Comparison of ENCODE assay signal across 29 cellular contexts in genomic region chr13:75641026-75641425, GRCh38.
"Had no signal": no experiment of that assay in that cellular context is flagged by ENCODE, and none has a peak within 500 bp of the region (broad histone marks: within the 10 kb centered on the region; RNA-seq: fewer than 3 reads in every experiment).

No MANE protein-coding gene starts in this region.

- H3K27me3 Mint-ChIP-seq: effector memory CD8-positive, alpha-beta T cell had no signal

- DNase-seq: activated CD4-positive, alpha-beta memory T cell treated with anti-CD3 and anti-CD28 coated beads for 36 hours; activated CD4-positive, alpha-beta T cell treated with anti-CD3 and anti-CD28 coated beads, Interleukin-2, amount 10 ng/mL, durations not matched to agents 24 days and 14 days; activated CD4-positive, CD25-positive, alpha-beta regulatory T cell treated with anti-CD3 and anti-CD28 coated beads, Interleukin-2, amount 50 U/mL, for 72 hours; activated CD8-positive, alpha-beta memory T cell treated with anti-CD3 and anti-CD28 coated beads, Interleukin-2, amount 50 U/mL, for 4 hours; activated gamma-delta T cell; activated naive CD4-positive, alpha-beta T cell treated with anti-CD3 and anti-CD28 coated beads, Interleukin-2, amount 10 ng/mL, durations not matched to agents 7 days and 5 days; activated naive CD8-positive, alpha-beta T cell treated with anti-CD3 and anti-CD28 coated beads, Interleukin-2, amount 10 ng/mL, durations not matched to agents 7 days and 5 days; activated T-cell treated with anti-CD3 and anti-CD28 coated beads, Interleukin-2, amount 50 U/mL, for 1 hour; amniotic stem cell; caudate nucleus; cortex of kidney; effector memory CD8-positive, alpha-beta T cell; foreskin keratinocyte; heart left ventricle; hypothalamus; immature natural killer cell; kidney; left colon; mammary epithelial cell; naive thymus-derived CD4-positive, alpha-beta T cell; psoas muscle; spleen; stimulated activated naive CD4-positive, alpha-beta T cell; T1000; WERI-Rb-1 had no signal

- H3K4me3 ChIP-seq: heart left ventricle, psoas muscle, spleen, suprapubic skin, tibial nerve had no signal

- H3K4me3 Mint-ChIP-seq: activated CD4-positive, alpha-beta memory T cell treated with anti-CD3 and anti-CD28 coated beads for 36 hours; activated CD4-positive, alpha-beta T cell treated with anti-CD3 and anti-CD28 coated beads, Interleukin-2, amount 10 ng/mL, durations not matched to agents 24 days and 14 days; activated naive CD4-positive, alpha-beta T cell treated with anti-CD3 and anti-CD28 coated beads, Interleukin-2, amount 10 ng/mL, durations not matched to agents 7 days and 5 days; activated naive CD8-positive, alpha-beta T cell treated with anti-CD3 and anti-CD28 coated beads, Interleukin-2, amount 10 ng/mL, durations not matched to agents 7 days and 5 days; effector memory CD8-positive, alpha-beta T cell; immature natural killer cell; mesothelial cell of epicardium; naive thymus-derived CD4-positive, alpha-beta T cell had no signal

- H3K79me2 ChIP-seq: parathyroid adenoma had no signal

- H3K4me1 ChIP-seq: parathyroid adenoma had no signal

- H3K27me3 ChIP-seq: suprapubic skin, tibial nerve had no signal

- ATAC-seq: effector memory CD8-positive, alpha-beta T cell; foreskin keratinocyte; heart left ventricle; left colon; naive thymus-derived CD4-positive, alpha-beta T cell; psoas muscle had no signal

- H3K9me3 Mint-ChIP-seq: activated CD4-positive, alpha-beta memory T cell treated with anti-CD3 and anti-CD28 coated beads for 36 hours; activated CD4-positive, alpha-beta T cell treated with anti-CD3 and anti-CD28 coated beads, Interleukin-2, amount 10 ng/mL, durations not matched to agents 24 days and 14 days; activated naive CD4-positive, alpha-beta T cell treated with anti-CD3 and anti-CD28 coated beads, Interleukin-2, amount 10 ng/mL, durations not matched to agents 7 days and 5 days; activated naive CD8-positive, alpha-beta T cell treated with anti-CD3 and anti-CD28 coated beads, Interleukin-2, amount 10 ng/mL, durations not matched to agents 7 days and 5 days; effector memory CD8-positive, alpha-beta T cell; immature natural killer cell; mesothelial cell of epicardium had no signal

- FAIRE-seq: kidney had no signal

- H3K27ac ChIP-seq: foreskin keratinocyte, heart left ventricle, parathyroid adenoma, psoas muscle, spleen, suprapubic skin, tibial nerve, WERI-Rb-1 had no signal

- H3K27ac Mint-ChIP-seq: activated CD4-positive, alpha-beta memory T cell treated with anti-CD3 and anti-CD28 coated beads for 36 hours; activated CD4-positive, alpha-beta T cell treated with anti-CD3 and anti-CD28 coated beads, Interleukin-2, amount 10 ng/mL, durations not matched to agents 24 days and 14 days; activated naive CD4-positive, alpha-beta T cell treated with anti-CD3 and anti-CD28 coated beads, Interleukin-2, amount 10 ng/mL, durations not matched to agents 7 days and 5 days; activated naive CD8-positive, alpha-beta T cell treated with anti-CD3 and anti-CD28 coated beads, Interleukin-2, amount 10 ng/mL, durations not matched to agents 7 days and 5 days; effector memory CD8-positive, alpha-beta T cell; immature natural killer cell; mesothelial cell of epicardium had no signal

- H3K36me3 Mint-ChIP-seq: activated CD4-positive, alpha-beta memory T cell treated with anti-CD3 and anti-CD28 coated beads for 36 hours had no signal

- H3K36me3 ChIP-seq: heart left ventricle, spleen, suprapubic skin, tibial nerve, WERI-Rb-1 had no signal

- H2AFZ ChIP-seq: parathyroid adenoma had no signal

- H3K9ac ChIP-seq: parathyroid adenoma had no signal

- H3K9me3 ChIP-seq: heart left ventricle, psoas muscle, spleen, suprapubic skin, tibial nerve had no signal
